ENCODE assay signal across 1 cellular context in the genomic region with DNA sequence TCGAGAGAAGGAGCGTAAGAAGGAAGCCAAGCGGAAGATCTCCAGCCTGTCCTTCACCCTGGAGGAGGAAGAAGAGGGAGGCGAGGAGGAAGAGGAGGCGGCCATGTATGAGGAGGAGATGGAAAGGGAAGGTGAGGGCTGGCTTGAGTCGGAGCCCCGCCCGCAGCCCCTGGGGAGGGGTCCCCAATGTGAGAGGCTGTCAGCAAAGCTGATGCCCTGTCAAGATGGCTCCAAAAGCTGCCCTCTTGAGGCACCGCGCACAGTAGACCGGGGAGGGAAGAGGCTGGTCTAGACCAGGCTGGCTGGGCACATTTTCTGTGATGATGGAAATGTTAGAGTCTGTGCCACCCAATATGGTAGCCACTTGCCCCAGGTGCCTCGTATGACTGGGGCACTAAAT.
TF ChIP-seq lines count a peak whose summit lies in the region.

No MANE protein-coding gene starts in this region.

TF ChIP-seq in K562, 482 proteins besides CTCF, POLR2A, EP300 and RAD21:
- TF ChIP-seq ZNF239 (CRISPR knock-in tag; IDR thresholded peaks at IDR 0.05) (no peak), ZNF445 (CRISPR knock-in tag; IDR thresholded peaks at IDR 0.05; ENCODE audit: low read depth) (no peak), ZNF165 (CRISPR knock-in tag; IDR thresholded peaks at IDR 0.05; ENCODE audit: borderline replicate concordance) (no peak), LEF1 (IDR thresholded peaks at IDR 0.05) (no peak), POLR2G (IDR thresholded peaks at IDR 0.05; ENCODE audit: low read depth, low read length) (0 out of 2 replicates have a peak, but pooled peaks have one; percentile 28), CBX5 (IDR thresholded peaks at IDR 0.05; ENCODE audit: borderline replicate concordance, low read depth) (no peak)
